9 cellular contexts compared by ENCODE assay signal in the genomic region with DNA sequence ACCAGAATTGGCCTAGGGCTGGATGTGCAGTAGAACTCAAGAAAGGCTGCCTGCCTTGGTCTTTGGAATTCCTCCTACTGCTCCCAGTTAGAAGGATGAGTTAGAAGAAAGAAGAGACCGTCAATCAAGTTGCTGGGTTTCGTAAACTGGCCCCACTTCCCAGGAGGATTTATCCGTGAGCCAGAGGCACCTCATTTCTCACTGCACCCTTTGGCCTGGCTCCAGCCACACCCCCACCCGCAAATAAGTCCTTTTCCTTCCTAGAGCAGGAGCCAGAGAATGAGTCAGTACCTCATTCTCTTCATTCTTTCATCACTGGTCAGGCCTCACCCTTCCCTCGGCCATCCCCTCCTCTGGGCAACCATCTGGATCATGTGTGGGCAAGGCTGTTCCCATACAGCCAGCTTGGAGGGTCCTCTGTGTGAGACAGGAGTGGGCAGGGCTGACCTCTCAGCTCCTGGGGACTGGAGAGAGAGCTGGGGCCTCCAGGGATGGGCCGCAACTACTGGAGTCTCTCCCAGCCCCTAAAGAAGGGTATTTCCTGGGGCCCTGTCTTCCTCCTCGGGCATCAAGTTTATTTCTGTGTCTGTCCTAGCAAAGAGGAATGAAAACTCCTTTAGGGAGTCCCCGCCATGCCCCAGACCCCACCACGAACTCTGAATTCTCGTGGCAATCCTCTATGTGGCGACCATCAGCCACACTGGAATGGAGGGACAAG.
DNase-seq lines count a peak whose midpoint lies in the region; ATAC-seq and TF ChIP-seq lines count a peak whose summit lies in the region.
"Had no signal": no experiment of that assay in that cellular context is flagged by ENCODE, and none has a peak within 500 bp of the region (broad histone marks: within the 10 kb centered on the region; RNA-seq: fewer than 3 reads in every experiment).

No MANE protein-coding gene starts in this region.

- H3K27me3 ChIP-seq in trophoblast cell (ENCODE audit: insufficient read depth, low read length), result no peaks in the 10 kb centered on the region

- TSS peak; percentile 83 for BruUV-seq in OCI-LY7 (replicated peaks; lab: Mats Ljungman, UMichigan)

- H3K18ac ChIP-seq in trophoblast cell (ENCODE audit: low read length), result peak overlapping the region; percentile 91

- H4K20me1 ChIP-seq in OCI-LY7 (ENCODE audit: insufficient read depth, low read length), result no peaks in the 10 kb centered on the region

- intact Hi-C loops in OCI-LY7 (cut with micrococcal nuclease; ENCODE audit: unreplicated experiment), result no loop called here

- ATAC-seq in esophagus mucosa (peak; percentile 76), HG02571 (IDR thresholded peaks at IDR 0.05; ENCODE audit: unreplicated experiment) (no peak)

- WGBS in trophoblast cell (ENCODE audit: extremely low coverage, insufficient coverage, insufficient read length), result no CpG with 5 or more reads among the region's 11 CpGs

- H4K12ac ChIP-seq in trophoblast cell (ENCODE audit: low read depth, low read length), result peak overlapping the region; percentile 24

- H2AFZ ChIP-seq in OCI-LY7 (ENCODE audit: low read length) (peak overlapping the region; percentile 61; the same call in 1 of the 2 replicates), trophoblast cell (ENCODE audit: insufficient read depth, low read length, poor library complexity) (peak overlapping the region; percentile 14)

- H3K27ac ChIP-seq in OCI-LY7 (ENCODE audit: low read depth, low read length, poor library complexity, severe bottlenecking), result peak overlapping the region; percentile 25
- H3K27ac ChIP-seq in trophoblast cell (ENCODE audit: low read depth, low read length), result peak overlapping the region; percentile 29

- no peak for TF ChIP-seq CTCF in OCI-LY7 (conservative IDR thresholded peaks at IDR 0.05; ENCODE audit: low read length)

- peak overlapping the region; percentile 83 for H2BK5ac ChIP-seq in trophoblast cell (ENCODE audit: low read depth, low read length, poor library complexity)

- POLR2A ChIA-PET in OCI-LY7 (lab: Charles Lee), result interaction anchor here (1.2 to 3.1 kb wide), 4 partner anchors 11 to 43 kb away, joined by 4 to 20 read pairs (median 10); no protein-coding TSS in a partner anchor

- H3K9me2 ChIP-seq in OCI-LY7 (ENCODE audit: insufficient read depth, low read length), result no peaks in the 10 kb centered on the region

- H3K79me2 ChIP-seq in OCI-LY7 (ENCODE audit: insufficient read depth, low read depth, low read length), result no peaks in the 10 kb centered on the region
- H3K79me2 ChIP-seq in trophoblast cell (ENCODE audit: control insufficient read depth, insufficient read depth, low read length, poor library complexity), result peaks cover 3% of the 10 kb centered on the region

- peaks cover 57% of the 10 kb centered on the region for H3K79me1 ChIP-seq in trophoblast cell (ENCODE audit: low read length)

- H3K9ac ChIP-seq in trophoblast cell (ENCODE audit: low read length), result no peak overlapping the region

- DNase-seq in ELF-1 (ENCODE audit: low read depth, low spot score), result peak; percentile 40
- no peak for DNase-seq in OCI-LY7 (ENCODE audit: low spot score)
- peak; percentile 53 to 73 for DNase-seq in trophoblast cell
- no peak for DNase-seq in NOMO-1 (lab: John Stamatoyannopoulos, UW; ENCODE audit: unreplicated experiment in 2 of 2)
- DNase-seq in NCI-H146 treated with DMSO at 0.1 percent for 48 hours (lab: John Stamatoyannopoulos, UW; ENCODE audit: unreplicated experiment), result no peak
- DNase-seq in NCI-H748 (lab: John Stamatoyannopoulos, UW; ENCODE audit: unreplicated experiment), result no peak
- DNase-seq: immature natural killer cell had no signal

- no peak overlapping the region for H3K23ac ChIP-seq in trophoblast cell (ENCODE audit: low read length)

- H3K36me3 ChIP-seq in OCI-LY7 (ENCODE audit: insufficient read depth, low read length) (no peaks in the 10 kb centered on the region), trophoblast cell (ENCODE audit: control insufficient read depth in 1 of 2, insufficient read depth in 2 of 2, low read length in 2 of 2) (no peaks in the 10 kb centered on the region)

- H2BK12ac ChIP-seq in trophoblast cell (ENCODE audit: low read length), result peak overlapping the region; percentile 99

- H2AK5ac ChIP-seq in trophoblast cell (ENCODE audit: low read length), result peak overlapping the region; percentile 97

- H4K91ac ChIP-seq in trophoblast cell (ENCODE audit: low read depth, low read length), result peak overlapping the region; percentile 97

- H3K9me3 ChIP-seq in OCI-LY7 (ENCODE audit: low read length) (no peaks in the 10 kb centered on the region), trophoblast cell (ENCODE audit: insufficient read depth, low read depth, low read length) (peaks cover 2% of the 10 kb centered on the region)

- H3K4me3 ChIP-seq in OCI-LY7 (ENCODE audit: low read depth, low read length, poor library complexity, severe bottlenecking), result peak overlapping the region; percentile 57
- no peak overlapping the region for H3K4me3 ChIP-seq in trophoblast cell (ENCODE audit: low read depth, low read length)

- H2BK120ac ChIP-seq in trophoblast cell (ENCODE audit: insufficient read depth, low read length, poor library complexity), result peak overlapping the region; percentile 89

- peak overlapping the region; percentile 73 for H3K4ac ChIP-seq in trophoblast cell (ENCODE audit: low read depth, low read length)

- H4K8ac ChIP-seq in trophoblast cell (ENCODE audit: low read depth, low read length), result peak overlapping the region; percentile 63

- peak overlapping the region; percentile 93 for H3K14ac ChIP-seq in trophoblast cell (ENCODE audit: low read length)

- H3K4me2 ChIP-seq in OCI-LY7 (ENCODE audit: low read length) (peak overlapping the region; percentile 89), trophoblast cell (ENCODE audit: low read length) (no peak overlapping the region)

- H3K4me1 ChIP-seq in OCI-LY7 (ENCODE audit: insufficient read depth, low read length, poor library complexity, severe bottlenecking) (peaks cover 79% of the 10 kb centered on the region), trophoblast cell (ENCODE audit: control insufficient read depth in 1 of 2, insufficient read depth in 2 of 2, low read length in 2 of 2) (peaks cover 49 to 52% of the 10 kb centered on the region in 2 experiments)

- CTCF ChIA-PET in OCI-LY7 (lab: Charles Lee; ENCODE audit: unreplicated experiment), result interaction anchor here (3.8 kb wide), 1 partner anchor 56 kb away, joined by 15 read pairs; no protein-coding TSS in a partner anchor

Comparison
In these comparisons a context has a peak if more than half of its experiments do, and no peak if none do; other contexts are left out.
1. DNase-seq: peak in ELF-1 (single experiment) and trophoblast cell (2 of 2); none in OCI-LY7 (single experiment), NOMO-1 (0 of 2), NCI-H146 treated with DMSO at 0.1 percent for 48 hours (single experiment) and NCI-H748 (single experiment).